Comparison of ENCODE assay signal across 8 cellular contexts in genomic region chr2:218671077-218671653, GRCh38. TPM values are rescaled to one million over a fixed set of nuclear protein-coding genes. Genes with fewer than 3 reads are reported as not detected.
DNase-seq lines count a peak whose midpoint lies in the region; ATAC-seq and TF ChIP-seq lines count a peak whose summit lies in the region.

No MANE protein-coding gene starts in this region.

- H3K36me3 Mint-ChIP-seq in brain (peaks cover 26% of the 10 kb centered on the region), mesothelial cell of epicardium (peaks cover 15% of the 10 kb centered on the region)

- peaks cover 10% of the 10 kb centered on the region for H3K27me3 Mint-ChIP-seq in brain
- no peaks in the 10 kb centered on the region for H3K27me3 Mint-ChIP-seq in mesothelial cell of epicardium (ENCODE audit: low read depth)

- DNase-seq in Daoy (ENCODE audit: low read depth): peak; percentile 17
- no peak for DNase-seq in mesothelial cell of epicardium (ENCODE audit: low spot score in 2 of 2, unreplicated experiment in 2 of 2)
- no peak for DNase-seq in amygdala (lab: John Stamatoyannopoulos, UW)
- DNase-seq in NCI-H2029 treated with DMSO at 0.1 percent for 48 hours (lab: John Stamatoyannopoulos, UW): no peak
- no peak for DNase-seq in stimulated activated naive CD4-positive, alpha-beta T cell treated with Interleukin-2 at 50 U/mL for 16 hours (lab: John Stamatoyannopoulos, UW)

- no peak overlapping the region for H3K27ac ChIP-seq in HUES64 (ENCODE audit: low read depth, low read length)

- H3K4me3 Mint-ChIP-seq in brain (peak overlapping the region; percentile 99 to 100 (median 100)), mesothelial cell of epicardium (peak overlapping the region; percentile 97)

- WGBS in HUES64: 46% methylated on average over 12 of the region's 12 CpGs

- TF ChIP-seq CTCF in brain (conservative IDR thresholded peaks at IDR 0.05) (no peak), mesothelial cell of epicardium (IDR thresholded peaks at IDR 0.05; ENCODE audit: unreplicated experiment) (no peak)

- no peaks in the 10 kb centered on the region for H3K27me3 ChIP-seq in HUES64 (ENCODE audit: insufficient read depth, low read length)

- peaks cover 0 to 2% (median 0%) of the 10 kb centered on the region in 5 experiments for H3K9me3 Mint-ChIP-seq in brain
- no peaks in the 10 kb centered on the region for H3K9me3 Mint-ChIP-seq in mesothelial cell of epicardium

- peaks cover 39% of the 10 kb centered on the region for H3K4me1 Mint-ChIP-seq in brain
- H3K4me1 Mint-ChIP-seq in mesothelial cell of epicardium: peaks cover 20% of the 10 kb centered on the region

- peaks cover 5% of the 10 kb centered on the region; the same call in 1 of the 2 replicates for H3K4me1 ChIP-seq in HUES64 (ENCODE audit: insufficient read depth, low read length)

- peak overlapping the region; percentile 87 for H3K4me3 ChIP-seq in HUES64 (ENCODE audit: low read length)

- no peak for ATAC-seq in HG03469 (IDR thresholded peaks at IDR 0.05; ENCODE audit: unreplicated experiment)

- peak overlapping the region; percentile 69 for H3K9ac ChIP-seq in HUES64 (ENCODE audit: low read depth, low read length)

- no peaks in the 10 kb centered on the region for H3K9me3 ChIP-seq in HUES64 (ENCODE audit: insufficient read depth, low read depth, low read length)

- H3K27ac Mint-ChIP-seq in brain (peak overlapping the region; percentile 98 to 100 (median 99)), mesothelial cell of epicardium (peak overlapping the region; percentile 97)

- H3K36me3 ChIP-seq in HUES64 (ENCODE audit: insufficient read depth, low read length): peaks cover 42% of the 10 kb centered on the region

RNA-seq across cellular contexts. Expression of gene RNF25, which starts 0.6 kb away (rescaled TPM):
- total RNA-seq in Daoy (2014; rRNA removed; shearing (Covaris generic)): 42.3 and 54.7 TPM in 2 replicates
- 34.5 TPM for polyA plus RNA-seq in HUES64 (2013, experiment 1 of 2)
- polyA plus RNA-seq in HUES64 (2013, experiment 2 of 2): 25.9 TPM
- polyA plus RNA-seq in brain (ENCODE audit: insufficient read depth, low read depth, low replicate concordance): 34.0 TPM
- 21.6 to 26.5 TPM (median 21.8 TPM) in 3 replicates for total RNA-seq in mesothelial cell of epicardium

RNA-seq across cellular contexts. Expression of gene STK36, which starts 0.7 kb away (rescaled TPM):
- 13.9 and 28.7 TPM in 2 replicates for total RNA-seq in Daoy (2014; rRNA removed; shearing (Covaris generic))
- polyA plus RNA-seq in HUES64 (2013, experiment 1 of 2): 19.1 TPM
- 23.1 TPM for polyA plus RNA-seq in HUES64 (2013, experiment 2 of 2)
- polyA plus RNA-seq in brain (ENCODE audit: insufficient read depth, low read depth, low replicate concordance): 12.8 TPM
- 115 to 127 TPM (median 120 TPM) in 3 replicates for total RNA-seq in mesothelial cell of epicardium

RNA-seq across cellular contexts. Expression of gene BCS1L, which starts 11.7 kb away (rescaled TPM):
- 53.3 and 59.9 TPM in 2 replicates for total RNA-seq in Daoy (2014; rRNA removed; shearing (Covaris generic))
- 22.4 TPM for polyA plus RNA-seq in HUES64 (2013, experiment 1 of 2)
- 22.1 TPM for polyA plus RNA-seq in HUES64 (2013, experiment 2 of 2)
- polyA plus RNA-seq in brain (ENCODE audit: insufficient read depth, low read depth, low replicate concordance): 29.8 TPM
- 36.0 to 39.4 TPM (median 37.8 TPM) in 3 replicates for total RNA-seq in mesothelial cell of epicardium

RNA-seq across cellular contexts. Expression of gene ZNF142, which starts 11.7 kb away (rescaled TPM):
- total RNA-seq in Daoy (2014; rRNA removed; shearing (Covaris generic)): 7.3 and 7.6 TPM in 2 replicates
- polyA plus RNA-seq in HUES64 (2013, experiment 1 of 2): 16.6 TPM
- 12.6 TPM for polyA plus RNA-seq in HUES64 (2013, experiment 2 of 2)
- polyA plus RNA-seq in brain (ENCODE audit: insufficient read depth, low read depth, low replicate concordance): 20.1 TPM
- total RNA-seq in mesothelial cell of epicardium: 31.4 to 34.1 TPM (median 32.9 TPM) in 3 replicates

RNA-seq across cellular contexts. Expression of gene TTLL4, which starts 39.5 kb away (rescaled TPM):
- total RNA-seq in Daoy (2014; rRNA removed; shearing (Covaris generic)): 13.7 and 15.4 TPM in 2 replicates
- polyA plus RNA-seq in HUES64 (2013, experiment 1 of 2): 53.7 TPM
- 55.2 TPM for polyA plus RNA-seq in HUES64 (2013, experiment 2 of 2)
- 13.7 TPM for polyA plus RNA-seq in brain (ENCODE audit: insufficient read depth, low read depth, low replicate concordance)
- 54.8 to 65.5 TPM (median 61.8 TPM) in 3 replicates for total RNA-seq in mesothelial cell of epicardium
